In the genomic region with DNA sequence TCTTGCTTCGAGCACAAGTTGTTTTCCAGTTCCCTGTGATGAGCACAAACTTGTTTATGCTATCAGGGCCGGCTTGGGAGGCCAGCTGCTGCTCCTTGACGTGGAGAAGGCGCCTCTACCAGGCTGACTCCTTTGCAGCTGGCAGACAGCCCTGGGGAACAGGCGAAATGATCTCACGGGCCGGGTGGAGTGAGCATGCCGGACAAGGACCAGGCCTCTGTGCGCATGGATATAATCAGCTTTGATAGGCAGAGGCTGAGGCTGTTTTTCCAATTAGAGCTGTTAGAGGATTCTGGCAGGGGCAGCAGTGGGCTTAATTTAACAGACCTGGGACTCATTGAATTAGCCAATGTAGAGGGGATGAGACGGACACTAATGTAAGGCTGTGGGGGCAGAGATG, we compare ENCODE assay signal across 21 cellular contexts. TPM values are rescaled to one million over a fixed set of nuclear protein-coding genes. Genes with fewer than 3 reads are reported as not detected.
DNase-seq lines count a peak whose midpoint lies in the region; ATAC-seq and TF ChIP-seq lines count a peak whose summit lies in the region.
"Had no signal": no experiment of that assay in that cellular context is flagged by ENCODE, and none has a peak within 500 bp of the region (broad histone marks: within the 10 kb centered on the region; RNA-seq: fewer than 3 reads in every experiment).

No MANE protein-coding gene starts in this region.

- intact Hi-C loops in Right ventricle myocardium inferior (cut with DNase I) (no loop called here), cardiac septum (cut with DNase I) (no loop called here)

- DNase-seq in Right ventricle myocardium inferior (ENCODE audit: missing footprints) (no peak), cardiac septum (ENCODE audit: low spot score) (no peak), fibroblast of villous mesenchyme (ENCODE audit: low read depth) (peak; percentile 92), mucosa of gallbladder (ENCODE audit: low spot score) (peak; percentile 85), mesenteric fat pad (ENCODE audit: low spot score) (no peak), SKM-1 treated with dmso at 0.1 percent for 144 hours (lab: John Stamatoyannopoulos, UW; ENCODE audit: unreplicated experiment) (no peak)
- DNase-seq: activated B cell treated with CpG ODN at 0.5 μM for 24 hours; activated naive CD4-positive, alpha-beta T cell; CD8-positive, alpha-beta T cell; hippocampal formation; naive thymus-derived CD8-positive, alpha-beta T cell; NCI-H2029 treated with DMSO at 0.1 percent for 48 hours; stimulated activated CD4-positive, alpha-beta T cell treated with anti-CD3 and anti-CD28 coated beads, Interleukin-2, amount 100 ng/mL, for 48 hours; thyroid gland had no signal

- no peaks in the 10 kb centered on the region for H3K4me1 ChIP-seq in urinary bladder (ENCODE audit: insufficient read depth)

- TF ChIP-seq CTCF in fibroblast of villous mesenchyme (IDR thresholded peaks at IDR 0.05; ENCODE audit: insufficient read depth, low read depth, low read length), result no peak

- H3K36me3 ChIP-seq in urinary bladder (ENCODE audit: insufficient read depth), result no peaks in the 10 kb centered on the region
- H3K36me3 ChIP-seq: thyroid gland had no signal

- ATAC-seq in Right ventricle myocardium inferior (peak; percentile 87), GM18873 (IDR thresholded peaks at IDR 0.05; ENCODE audit: low FRiP score, unreplicated experiment) (no peak)
- ATAC-seq: CD8-positive, alpha-beta T cell; naive thymus-derived CD8-positive, alpha-beta T cell had no signal

- peak overlapping the region; percentile 33 for H3K27ac ChIP-seq in urinary bladder (ENCODE audit: low read depth)
- H3K27ac ChIP-seq: epithelial cell of prostate, thyroid gland had no signal

- WGBS in urinary bladder, result 36% methylated on average over 10 of the region's 10 CpGs

- no peak overlapping the region for H3K4me3 ChIP-seq in fibroblast of villous mesenchyme (ENCODE audit: low read depth, low read length)
- no peak overlapping the region for H3K4me3 ChIP-seq in urinary bladder (ENCODE audit: low read depth, low read length)
- H3K4me3 ChIP-seq: thyroid gland had no signal

RNA-seq across cellular contexts. Expression of a gene that starts 38.9 kb away (rescaled TPM):
- 0.65 TPM for total RNA-seq in Right ventricle myocardium inferior
- total RNA-seq in cardiac septum, result 0.16 TPM
- under 0.01 TPM in 2 replicates for total RNA-seq in fibroblast of villous mesenchyme
- 5.1 TPM for total RNA-seq in mucosa of gallbladder
- 0.53 TPM for total RNA-seq in urinary bladder
- polyA plus RNA-seq in urinary bladder, result 0.30 TPM
- not detected for total RNA-seq in mesenteric fat pad
- total RNA-seq: activated B cell treated with CpG ODN at 0.5 μM for 24 hours; astrocyte; naive thymus-derived CD8-positive, alpha-beta T cell; renal cortical epithelial cell; RPMI7951; T-helper 1 cell treated with Interleukin-12 subunit alpha and Interleukin-12 subunit beta and Interleukin-4 antibody, amounts not matched to agents 30 ng/mL and 1 ng/mL, for 36 hours had no signal
- polyA plus RNA-seq: naive thymus-derived CD8-positive, alpha-beta T cell had no signal

Comparison
In these comparisons a context has a peak if more than half of its experiments do, and no peak if none do; other contexts are left out.
1. DNase-seq: peak in fibroblast of villous mesenchyme (single experiment) and mucosa of gallbladder (single experiment); none in Right ventricle myocardium inferior (single experiment), cardiac septum (single experiment), mesenteric fat pad (single experiment) and SKM-1 treated with dmso at 0.1 percent for 144 hours (single experiment).